In the genomic region with DNA sequence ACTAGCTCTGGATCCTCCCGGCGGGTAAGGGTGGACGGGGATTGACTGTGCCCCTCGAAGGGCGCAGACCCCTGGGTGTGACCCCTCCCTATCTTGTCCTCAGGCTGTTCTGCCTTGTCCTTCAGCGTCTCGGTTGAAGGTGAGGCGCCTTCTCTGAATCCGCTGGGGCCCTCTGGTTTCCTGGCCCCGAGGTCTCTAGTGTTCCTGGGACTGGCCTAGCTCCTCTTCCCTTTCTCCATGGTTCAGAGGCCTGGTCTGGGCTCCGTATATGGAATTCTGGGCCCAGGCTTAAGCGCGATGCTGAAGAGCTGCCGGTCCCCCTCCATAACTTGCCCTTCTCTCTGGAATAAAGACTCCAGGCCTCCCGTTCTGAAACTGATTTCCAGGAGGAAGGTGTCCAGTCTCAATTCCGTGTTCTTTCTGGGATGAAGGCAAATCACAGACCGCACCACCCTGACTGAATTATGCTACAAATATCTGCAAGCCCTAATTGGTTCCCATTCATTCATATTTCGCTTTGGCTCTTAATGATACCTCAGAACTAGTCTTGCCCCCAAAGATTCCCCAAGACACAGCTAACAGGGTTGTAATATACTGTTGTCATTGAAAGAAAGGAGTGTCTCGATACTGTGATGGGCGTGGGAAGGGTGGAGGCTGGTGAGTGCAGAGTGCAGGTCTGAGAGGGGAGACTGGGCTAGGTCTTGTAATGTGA, we compare ENCODE assay signal across 8 cellular contexts. TPM values are rescaled to one million over a fixed set of nuclear protein-coding genes. Genes with fewer than 3 reads are reported as not detected.
A peak's percentile ranks its signal among the peaks of the same experiment; 100 is the strongest.
DNase-seq lines count a peak whose midpoint lies in the region; ATAC-seq and TF ChIP-seq lines count a peak whose summit lies in the region.

No MANE protein-coding gene starts in this region.

- H3K4me1 ChIP-seq in OCI-LY3 (ENCODE audit: low read length) = peaks cover 14% of the 10 kb centered on the region

- peaks cover 15% of the 10 kb centered on the region for H4K20me1 ChIP-seq in OCI-LY3 (ENCODE audit: insufficient read depth, low read length)

- intact Hi-C loops in activated CD4-positive, alpha-beta T cell treated with anti-CD3 and anti-CD28 coated beads for 36 hours (cut with DNase I, micrococcal nuclease) = loop anchor here (1.0 to 2.0 kb wide), 11 partner anchors 20 to 646 kb away; partner anchors contain the start of genes NUTF2 (in 2 of the 2), ATP6V0D1 (in 1 of the 2), CENPT (in 1 of the 2) and GFOD2 (in 1 of the 2)

- H3K4me2 ChIP-seq in OCI-LY3 (ENCODE audit: low read length) = peak overlapping the region; percentile 98

- POLR2A ChIA-PET in activated CD4-positive, alpha-beta T cell treated with anti-CD3 and anti-CD28 coated beads for 36 hours (lab: Charles Lee) = interaction anchor here (0.6 to 1.1 kb wide), 2 partner anchors 56 to 62 kb away, joined by 3 to 7 read pairs; no protein-coding TSS in a partner anchor

- H3K27ac ChIP-seq in OCI-LY3 (ENCODE audit: low read length) = peak overlapping the region; percentile 34

- DNase-seq in activated CD4-positive, alpha-beta T cell treated with anti-CD3 and anti-CD28 coated beads for 36 hours = no peak
- no peak for DNase-seq in activated CD4-positive, alpha-beta T cell treated with anti-CD3 and anti-CD28 coated beads for 1 hour
- DNase-seq in epithelial cell of esophagus (ENCODE audit: low read depth) (no peak), omental fat pad (ENCODE audit: low spot score) (no peak), glomerular visceral epithelial cell (ENCODE audit: extremely low spot score) (no peak), NCI-H524 (lab: John Stamatoyannopoulos, UW) (no peak)

- peak overlapping the region; percentile 89; the same call in 1 of the 2 replicates for H2AFZ ChIP-seq in OCI-LY3 (ENCODE audit: low read depth, low read length)

- H3K4me3 Mint-ChIP-seq in activated CD4-positive, alpha-beta T cell treated with anti-CD3 and anti-CD28 coated beads for 36 hours = peak overlapping the region; percentile 77

- H3K9ac ChIP-seq in OCI-LY3 (ENCODE audit: low read length) = peak overlapping the region; percentile 77

- H3K9me3 Mint-ChIP-seq in activated CD4-positive, alpha-beta T cell treated with anti-CD3 and anti-CD28 coated beads for 36 hours (ENCODE audit: low read depth) = no peaks in the 10 kb centered on the region

- H3K4me1 Mint-ChIP-seq in activated CD4-positive, alpha-beta T cell treated with anti-CD3 and anti-CD28 coated beads for 36 hours = peaks cover 30% of the 10 kb centered on the region

- H3K9me3 ChIP-seq in OCI-LY3 (ENCODE audit: insufficient read depth, low read length) = no peaks in the 10 kb centered on the region

- CTCF ChIA-PET in activated CD4-positive, alpha-beta T cell treated with anti-CD3 and anti-CD28 coated beads for 36 hours (lab: Charles Lee) = interaction anchor here (0.5 to 2.1 kb wide), 10 partner anchors 8 to 983 kb away, joined by 3 to 14 read pairs (median 4); partner anchors contain the start of gene NRN1L

- peak; percentile 20 for ATAC-seq in activated CD4-positive, alpha-beta T cell treated with anti-CD3 and anti-CD28 coated beads for 36 hours
- ATAC-seq in omental fat pad (ENCODE audit: low FRiP score) (peak; percentile 9), GM18868 (IDR thresholded peaks at IDR 0.05; ENCODE audit: unreplicated experiment) (no peak)

- no peaks in the 10 kb centered on the region for H3K27me3 Mint-ChIP-seq in activated CD4-positive, alpha-beta T cell treated with anti-CD3 and anti-CD28 coated beads for 36 hours

- H3K27ac Mint-ChIP-seq in activated CD4-positive, alpha-beta T cell treated with anti-CD3 and anti-CD28 coated beads for 36 hours = peak overlapping the region; percentile 92

- no peaks in the 10 kb centered on the region for H3K27me3 ChIP-seq in OCI-LY3 (ENCODE audit: low read depth, low read length)

- peaks cover 26% of the 10 kb centered on the region for H3K36me3 ChIP-seq in OCI-LY3 (replicated peaks; ENCODE audit: low read depth, low read length)

- H3K4me3 ChIP-seq in OCI-LY3 (ENCODE audit: low read length) = peak overlapping the region; percentile 95
- H3K4me3 ChIP-seq in epithelial cell of esophagus (ENCODE audit: low read length) = peak overlapping the region; percentile 79

- TF ChIP-seq CTCF in OCI-LY3 (IDR thresholded peaks at IDR 0.05; ENCODE audit: low read depth, low read length) (no peak), epithelial cell of esophagus (IDR thresholded peaks at IDR 0.05; ENCODE audit: insufficient read depth, low read depth, low read length, missing control alignments) (no peak), omental fat pad (IDR thresholded peaks at IDR 0.05) (no peak)

- H3K79me2 ChIP-seq in OCI-LY3 (ENCODE audit: low read length) = peaks cover 37% of the 10 kb centered on the region

- H3K36me3 Mint-ChIP-seq in activated CD4-positive, alpha-beta T cell treated with anti-CD3 and anti-CD28 coated beads for 36 hours (ENCODE audit: low read depth) = peaks cover 12% of the 10 kb centered on the region

RNA-seq across cellular contexts. Expression of gene EDC4, which starts 0.7 kb away (rescaled TPM):
- total RNA-seq in activated CD4-positive, alpha-beta T cell treated with anti-CD3 and anti-CD28 coated beads for 36 hours = 10 to 100 TPM; 92.8 to 96.9 TPM
- total RNA-seq in omental fat pad = 10 to 100 TPM; 27.3 to 92.2 (median 43.0) TPM

RNA-seq across cellular contexts. Expression of gene NRN1L, which starts 11.1 kb away (rescaled TPM):
- not detected for total RNA-seq in activated CD4-positive, alpha-beta T cell treated with anti-CD3 and anti-CD28 coated beads for 36 hours
- total RNA-seq in omental fat pad = 1 to 10 TPM in 2 of 4 donors, not detected in 2; 3.0 to 5.5 TPM

RNA-seq across cellular contexts. Expression of gene PSKH1, which starts 19.5 kb away (rescaled TPM):
- total RNA-seq in activated CD4-positive, alpha-beta T cell treated with anti-CD3 and anti-CD28 coated beads for 36 hours = 10 to 100 TPM; 11.7 to 11.9 TPM
- 10 to 100 TPM; 16.1 to 24.6 (median 19.9) TPM for total RNA-seq in omental fat pad

RNA-seq across cellular contexts. Expression of gene CENPT, which starts 26.1 kb away (rescaled TPM):
- 10 to 100 TPM; 34.9 to 48.6 TPM for total RNA-seq in activated CD4-positive, alpha-beta T cell treated with anti-CD3 and anti-CD28 coated beads for 36 hours
- total RNA-seq in omental fat pad = 100 to 1,000 TPM in 1 of 4 donors, 10 to 100 TPM in 3; 22.9 to 135 (median 37.8) TPM

RNA-seq across cellular contexts. Expression of gene NUTF2, which starts 26.9 kb away (rescaled TPM):
- total RNA-seq in activated CD4-positive, alpha-beta T cell treated with anti-CD3 and anti-CD28 coated beads for 36 hours = 100 to 1,000 TPM; 156 to 249 TPM
- 100 to 1,000 TPM in 2 of 4 donors, 10 to 100 TPM in 2; 79.0 to 150 (median 110) TPM for total RNA-seq in omental fat pad
